ENCODE assay signal across 2 cellular contexts in the genomic region with DNA sequence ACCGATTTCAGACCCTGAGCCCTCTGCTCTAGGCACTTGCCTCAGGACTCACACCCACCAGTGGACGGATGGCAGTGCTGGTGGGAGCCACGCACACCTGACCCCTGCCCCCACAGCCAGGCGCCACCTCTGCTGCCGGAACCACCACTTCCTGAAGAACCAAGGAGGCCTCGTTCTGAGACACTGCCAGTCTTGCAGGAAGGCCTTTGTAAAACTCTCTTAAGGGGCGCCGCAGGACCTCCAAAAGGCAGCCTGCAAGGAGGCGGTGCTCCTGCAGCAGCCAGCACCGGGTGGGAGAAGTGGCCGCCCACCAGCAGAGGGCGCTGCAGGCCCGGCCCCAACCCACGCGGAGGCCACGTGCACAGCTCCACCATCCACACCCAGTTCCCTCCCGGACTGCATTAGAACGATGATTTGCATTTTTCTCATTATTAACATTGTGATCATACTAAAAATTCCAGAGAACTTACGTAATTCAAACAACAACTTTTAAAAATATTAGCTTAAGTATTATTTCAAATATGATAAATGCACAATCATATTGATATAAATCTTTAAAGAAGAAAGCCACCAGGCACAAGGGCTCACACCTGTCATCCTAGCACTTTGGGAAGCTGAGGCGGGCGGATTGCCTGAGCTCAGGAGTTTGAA.
TF ChIP-seq lines count a peak whose summit lies in the region.

No MANE protein-coding gene starts in this region.

TF ChIP-seq in WTC11, 78 proteins besides CTCF, POLR2A, EP300 and RAD21 (continued from another document and continues in another):
- peak; percentile 67; the same call in 1 of the 2 replicates for TF ChIP-seq CREM (CRISPR knock-in tag; IDR thresholded peaks at IDR 0.05)
- 0 out of 2 replicates have a peak, but pooled peaks have one; percentile 49 for TF ChIP-seq KAT7 (CRISPR knock-in tag; IDR thresholded peaks at IDR 0.05; ENCODE audit: borderline replicate concordance)
- TF ChIP-seq OVOL2 (CRISPR knock-in tag; IDR thresholded peaks at IDR 0.05; ENCODE audit: borderline replicate concordance), result no peak
- no peak for TF ChIP-seq ZNF396 (CRISPR knock-in tag; IDR thresholded peaks at IDR 0.05; ENCODE audit: borderline replicate concordance)
- TF ChIP-seq, protein P1, sequence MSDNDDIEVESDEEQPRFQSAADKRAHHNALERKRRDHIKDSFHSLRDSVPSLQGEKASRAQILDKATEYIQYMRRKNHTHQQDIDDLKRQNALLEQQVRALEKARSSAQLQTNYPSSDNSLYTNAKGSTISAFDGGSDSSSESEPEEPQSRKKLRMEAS (CRISPR knock-in tag; IDR thresholded peaks at IDR 0.05), result peak; percentile 97
- TF ChIP-seq, protein P2, sequence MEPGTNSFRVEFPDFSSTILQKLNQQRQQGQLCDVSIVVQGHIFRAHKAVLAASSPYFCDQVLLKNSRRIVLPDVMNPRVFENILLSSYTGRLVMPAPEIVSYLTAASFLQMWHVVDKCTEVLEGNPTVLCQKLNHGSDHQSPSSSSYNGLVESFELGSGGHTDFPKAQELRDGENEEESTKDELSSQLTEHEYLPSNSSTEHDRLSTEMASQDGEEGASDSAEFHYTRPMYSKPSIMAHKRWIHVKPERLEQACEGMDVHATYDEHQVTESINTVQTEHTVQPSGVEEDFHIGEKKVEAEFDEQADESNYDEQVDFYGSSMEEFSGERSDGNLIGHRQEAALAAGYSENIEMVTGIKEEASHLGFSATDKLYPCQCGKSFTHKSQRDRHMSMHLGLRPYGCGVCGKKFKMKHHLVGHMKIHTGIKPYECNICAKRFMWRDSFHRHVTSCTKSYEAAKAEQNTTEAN (CRISPR knock-in tag; IDR thresholded peaks at IDR 0.05), result peak; percentile 65; the same call in 1 of the 2 replicates
- no peak; the same call in 1 of the 2 replicates for TF ChIP-seq ZNF138 (CRISPR knock-in tag; conservative IDR thresholded peaks at IDR 0.05)
- TF ChIP-seq ZNF416 (CRISPR knock-in tag; IDR thresholded peaks at IDR 0.05), result no peak
- TF ChIP-seq ZBTB21 (CRISPR knock-in tag; IDR thresholded peaks at IDR 0.05; ENCODE audit: borderline replicate concordance), result no peak
- no peak for TF ChIP-seq TP53 (CRISPR knock-in tag; IDR thresholded peaks at IDR 0.05)
- TF ChIP-seq, protein P3, sequence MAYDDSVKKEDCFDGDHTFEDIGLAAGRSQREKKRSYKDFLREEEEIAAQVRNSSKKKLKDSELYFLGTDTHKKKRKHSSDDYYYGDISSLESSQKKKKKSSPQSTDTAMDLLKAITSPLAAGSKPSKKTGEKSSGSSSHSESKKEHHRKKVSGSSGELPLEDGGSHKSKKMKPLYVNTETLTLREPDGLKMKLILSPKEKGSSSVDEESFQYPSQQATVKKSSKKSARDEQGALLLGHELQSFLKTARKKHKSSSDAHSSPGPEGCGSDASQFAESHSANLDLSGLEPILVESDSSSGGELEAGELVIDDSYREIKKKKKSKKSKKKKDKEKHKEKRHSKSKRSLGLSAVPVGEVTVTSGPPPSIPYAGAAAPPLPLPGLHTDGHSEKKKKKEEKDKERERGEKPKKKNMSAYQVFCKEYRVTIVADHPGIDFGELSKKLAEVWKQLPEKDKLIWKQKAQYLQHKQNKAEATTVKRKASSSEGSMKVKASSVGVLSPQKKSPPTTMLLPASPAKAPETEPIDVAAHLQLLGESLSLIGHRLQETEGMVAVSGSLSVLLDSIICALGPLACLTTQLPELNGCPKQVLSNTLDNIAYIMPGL (CRISPR knock-in tag; IDR thresholded peaks at IDR 0.05), result peak; percentile 65
- TF ChIP-seq, protein P4, sequence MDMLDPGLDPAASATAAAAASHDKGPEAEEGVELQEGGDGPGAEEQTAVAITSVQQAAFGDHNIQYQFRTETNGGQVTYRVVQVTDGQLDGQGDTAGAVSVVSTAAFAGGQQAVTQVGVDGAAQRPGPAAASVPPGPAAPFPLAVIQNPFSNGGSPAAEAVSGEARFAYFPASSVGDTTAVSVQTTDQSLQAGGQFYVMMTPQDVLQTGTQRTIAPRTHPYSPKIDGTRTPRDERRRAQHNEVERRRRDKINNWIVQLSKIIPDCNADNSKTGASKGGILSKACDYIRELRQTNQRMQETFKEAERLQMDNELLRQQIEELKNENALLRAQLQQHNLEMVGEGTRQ (CRISPR knock-in tag; IDR thresholded peaks at IDR 0.05), result peak; percentile 86
- 0 out of 2 replicates have a peak, but pooled peaks have one; percentile 39 for TF ChIP-seq ZNF317 (CRISPR knock-in tag; IDR thresholded peaks at IDR 0.05; ENCODE audit: borderline replicate concordance, low read depth)
- TF ChIP-seq SMAD3 (CRISPR knock-in tag; IDR thresholded peaks at IDR 0.05; ENCODE audit: borderline replicate concordance), result peak; percentile 91; the same call in 1 of the 2 replicates
- TF ChIP-seq NR2C2 (CRISPR knock-in tag; IDR thresholded peaks at IDR 0.05), result no peak
- TF ChIP-seq, protein P5, sequence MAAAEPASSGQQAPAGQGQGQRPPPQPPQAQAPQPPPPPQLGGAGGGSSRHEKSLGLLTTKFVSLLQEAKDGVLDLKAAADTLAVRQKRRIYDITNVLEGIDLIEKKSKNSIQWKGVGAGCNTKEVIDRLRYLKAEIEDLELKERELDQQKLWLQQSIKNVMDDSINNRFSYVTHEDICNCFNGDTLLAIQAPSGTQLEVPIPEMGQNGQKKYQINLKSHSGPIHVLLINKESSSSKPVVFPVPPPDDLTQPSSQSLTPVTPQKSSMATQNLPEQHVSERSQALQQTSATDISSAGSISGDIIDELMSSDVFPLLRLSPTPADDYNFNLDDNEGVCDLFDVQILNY (CRISPR knock-in tag; IDR thresholded peaks at IDR 0.05), result peak; percentile 60
- no peak for TF ChIP-seq MXD4 (CRISPR knock-in tag; IDR thresholded peaks at IDR 0.05; ENCODE audit: borderline replicate concordance)
- TF ChIP-seq, protein P6, sequence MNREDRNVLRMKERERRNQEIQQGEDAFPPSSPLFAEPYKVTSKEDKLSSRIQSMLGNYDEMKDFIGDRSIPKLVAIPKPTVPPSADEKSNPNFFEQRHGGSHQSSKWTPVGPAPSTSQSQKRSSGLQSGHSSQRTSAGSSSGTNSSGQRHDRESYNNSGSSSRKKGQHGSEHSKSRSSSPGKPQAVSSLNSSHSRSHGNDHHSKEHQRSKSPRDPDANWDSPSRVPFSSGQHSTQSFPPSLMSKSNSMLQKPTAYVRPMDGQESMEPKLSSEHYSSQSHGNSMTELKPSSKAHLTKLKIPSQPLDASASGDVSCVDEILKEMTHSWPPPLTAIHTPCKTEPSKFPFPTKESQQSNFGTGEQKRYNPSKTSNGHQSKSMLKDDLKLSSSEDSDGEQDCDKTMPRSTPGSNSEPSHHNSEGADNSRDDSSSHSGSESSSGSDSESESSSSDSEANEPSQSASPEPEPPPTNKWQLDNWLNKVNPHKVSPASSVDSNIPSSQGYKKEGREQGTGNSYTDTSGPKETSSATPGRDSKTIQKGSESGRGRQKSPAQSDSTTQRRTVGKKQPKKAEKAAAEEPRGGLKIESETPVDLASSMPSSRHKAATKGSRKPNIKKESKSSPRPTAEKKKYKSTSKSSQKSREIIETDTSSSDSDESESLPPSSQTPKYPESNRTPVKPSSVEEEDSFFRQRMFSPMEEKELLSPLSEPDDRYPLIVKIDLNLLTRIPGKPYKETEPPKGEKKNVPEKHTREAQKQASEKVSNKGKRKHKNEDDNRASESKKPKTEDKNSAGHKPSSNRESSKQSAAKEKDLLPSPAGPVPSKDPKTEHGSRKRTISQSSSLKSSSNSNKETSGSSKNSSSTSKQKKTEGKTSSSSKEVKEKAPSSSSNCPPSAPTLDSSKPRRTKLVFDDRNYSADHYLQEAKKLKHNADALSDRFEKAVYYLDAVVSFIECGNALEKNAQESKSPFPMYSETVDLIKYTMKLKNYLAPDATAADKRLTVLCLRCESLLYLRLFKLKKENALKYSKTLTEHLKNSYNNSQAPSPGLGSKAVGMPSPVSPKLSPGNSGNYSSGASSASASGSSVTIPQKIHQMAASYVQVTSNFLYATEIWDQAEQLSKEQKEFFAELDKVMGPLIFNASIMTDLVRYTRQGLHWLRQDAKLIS (CRISPR knock-in tag; IDR thresholded peaks at IDR 0.05; ENCODE audit: borderline replicate concordance), result no peak
- TF ChIP-seq FOXP1 (CRISPR knock-in tag; IDR thresholded peaks at IDR 0.05; ENCODE audit: borderline replicate concordance), result peak; percentile 91

TF ChIP-seq in liver, 16 proteins besides CTCF, POLR2A, EP300 and RAD21 (continued from another document):
- TF ChIP-seq, protein P1 (IDR thresholded peaks at IDR 0.05), result no peak
- no peak for TF ChIP-seq GABPA (IDR thresholded peaks at IDR 0.05 in 1 of 2, conservative IDR thresholded peaks at IDR 0.05 in 1 of 2)
- TF ChIP-seq, protein P7, sequence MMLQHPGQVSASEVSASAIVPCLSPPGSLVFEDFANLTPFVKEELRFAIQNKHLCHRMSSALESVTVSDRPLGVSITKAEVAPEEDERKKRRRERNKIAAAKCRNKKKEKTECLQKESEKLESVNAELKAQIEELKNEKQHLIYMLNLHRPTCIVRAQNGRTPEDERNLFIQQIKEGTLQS (IDR thresholded peaks at IDR 0.05), result no peak
- TF ChIP-seq, protein P8, sequence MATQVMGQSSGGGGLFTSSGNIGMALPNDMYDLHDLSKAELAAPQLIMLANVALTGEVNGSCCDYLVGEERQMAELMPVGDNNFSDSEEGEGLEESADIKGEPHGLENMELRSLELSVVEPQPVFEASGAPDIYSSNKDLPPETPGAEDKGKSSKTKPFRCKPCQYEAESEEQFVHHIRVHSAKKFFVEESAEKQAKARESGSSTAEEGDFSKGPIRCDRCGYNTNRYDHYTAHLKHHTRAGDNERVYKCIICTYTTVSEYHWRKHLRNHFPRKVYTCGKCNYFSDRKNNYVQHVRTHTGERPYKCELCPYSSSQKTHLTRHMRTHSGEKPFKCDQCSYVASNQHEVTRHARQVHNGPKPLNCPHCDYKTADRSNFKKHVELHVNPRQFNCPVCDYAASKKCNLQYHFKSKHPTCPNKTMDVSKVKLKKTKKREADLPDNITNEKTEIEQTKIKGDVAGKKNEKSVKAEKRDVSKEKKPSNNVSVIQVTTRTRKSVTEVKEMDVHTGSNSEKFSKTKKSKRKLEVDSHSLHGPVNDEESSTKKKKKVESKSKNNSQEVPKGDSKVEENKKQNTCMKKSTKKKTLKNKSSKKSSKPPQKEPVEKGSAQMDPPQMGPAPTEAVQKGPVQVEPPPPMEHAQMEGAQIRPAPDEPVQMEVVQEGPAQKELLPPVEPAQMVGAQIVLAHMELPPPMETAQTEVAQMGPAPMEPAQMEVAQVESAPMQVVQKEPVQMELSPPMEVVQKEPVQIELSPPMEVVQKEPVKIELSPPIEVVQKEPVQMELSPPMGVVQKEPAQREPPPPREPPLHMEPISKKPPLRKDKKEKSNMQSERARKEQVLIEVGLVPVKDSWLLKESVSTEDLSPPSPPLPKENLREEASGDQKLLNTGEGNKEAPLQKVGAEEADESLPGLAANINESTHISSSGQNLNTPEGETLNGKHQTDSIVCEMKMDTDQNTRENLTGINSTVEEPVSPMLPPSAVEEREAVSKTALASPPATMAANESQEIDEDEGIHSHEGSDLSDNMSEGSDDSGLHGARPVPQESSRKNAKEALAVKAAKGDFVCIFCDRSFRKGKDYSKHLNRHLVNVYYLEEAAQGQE (IDR thresholded peaks at IDR 0.05), result no peak
- TF ChIP-seq NR2F2 (IDR thresholded peaks at IDR 0.05), result no peak
- TF ChIP-seq HNF4A (conservative IDR thresholded peaks at IDR 0.05), result no peak
- no peak for TF ChIP-seq FOXA2 (IDR thresholded peaks at IDR 0.05)
- TF ChIP-seq, protein P9, sequence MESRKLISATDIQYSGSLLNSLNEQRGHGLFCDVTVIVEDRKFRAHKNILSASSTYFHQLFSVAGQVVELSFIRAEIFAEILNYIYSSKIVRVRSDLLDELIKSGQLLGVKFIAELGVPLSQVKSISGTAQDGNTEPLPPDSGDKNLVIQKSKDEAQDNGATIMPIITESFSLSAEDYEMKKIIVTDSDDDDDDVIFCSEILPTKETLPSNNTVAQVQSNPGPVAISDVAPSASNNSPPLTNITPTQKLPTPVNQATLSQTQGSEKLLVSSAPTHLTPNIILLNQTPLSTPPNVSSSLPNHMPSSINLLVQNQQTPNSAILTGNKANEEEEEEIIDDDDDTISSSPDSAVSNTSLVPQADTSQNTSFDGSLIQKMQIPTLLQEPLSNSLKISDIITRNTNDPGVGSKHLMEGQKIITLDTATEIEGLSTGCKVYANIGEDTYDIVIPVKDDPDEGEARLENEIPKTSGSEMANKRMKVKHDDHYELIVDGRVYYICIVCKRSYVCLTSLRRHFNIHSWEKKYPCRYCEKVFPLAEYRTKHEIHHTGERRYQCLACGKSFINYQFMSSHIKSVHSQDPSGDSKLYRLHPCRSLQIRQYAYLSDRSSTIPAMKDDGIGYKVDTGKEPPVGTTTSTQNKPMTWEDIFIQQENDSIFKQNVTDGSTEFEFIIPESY (IDR thresholded peaks at IDR 0.05), result no peak
- no peak for TF ChIP-seq YY1 (IDR thresholded peaks at IDR 0.05)
